Comparison of ENCODE assay signal across 11 cellular contexts in the genomic region with DNA sequence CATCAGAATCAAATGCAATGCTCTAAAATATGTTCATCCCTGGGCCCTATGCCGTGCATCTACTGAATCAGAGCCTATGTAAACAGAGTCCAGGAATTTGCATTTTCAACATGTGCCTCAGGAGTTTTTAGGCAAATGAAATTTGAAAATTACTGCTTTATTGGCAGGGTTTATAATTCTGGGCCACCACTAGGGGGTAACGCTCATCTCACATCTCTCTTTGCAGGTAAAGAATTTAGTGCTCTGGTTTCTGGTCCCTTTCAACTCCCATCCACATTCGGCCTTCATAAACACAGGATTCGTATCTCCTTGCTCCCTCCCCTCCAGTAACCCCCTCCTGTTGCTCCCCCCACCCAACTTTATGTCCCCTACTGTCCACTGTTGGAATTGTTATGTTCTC. TPM values are rescaled to one million over a fixed set of nuclear protein-coding genes. Genes with fewer than 3 reads are reported as not detected.
DNase-seq lines count a peak whose midpoint lies in the region; ATAC-seq, FAIRE-seq and TF ChIP-seq lines count a peak whose summit lies in the region.
"Had no signal": no experiment of that assay in that cellular context is flagged by ENCODE, and none has a peak within 500 bp of the region (broad histone marks: within the 10 kb centered on the region; RNA-seq: fewer than 3 reads in every experiment).

No MANE protein-coding gene starts in this region.

- WGBS in HepG2 (ENCODE audit: low lambda C conversion rate) = 5% methylated on average over 4 of the region's 4 CpGs

- H3K4me2 ChIP-seq in HepG2 (ENCODE audit: low read depth, low read length) = no peak overlapping the region

- H3K27ac ChIP-seq in WERI-Rb-1 (no peak overlapping the region), HepG2 (ENCODE audit: extremely low read length, insufficient read depth, low read length) (no peak overlapping the region)

- ATAC-seq in HepG2 (peak; percentile 59), GM21529 (IDR thresholded peaks at IDR 0.05; ENCODE audit: unreplicated experiment) (no peak), HG03108 (IDR thresholded peaks at IDR 0.05; ENCODE audit: unreplicated experiment) (no peak)

- TF ChIP-seq RAD21 in HepG2 (CRISPR knock-in tag; IDR thresholded peaks at IDR 0.05) = no peak

- H3K27me3 ChIP-seq in WERI-Rb-1 (ENCODE audit: insufficient read depth, low read depth, severe bottlenecking) = peaks cover 4% of the 10 kb centered on the region
- H3K27me3 ChIP-seq in HepG2 (ENCODE audit: control insufficient read depth in 1 of 2, insufficient read depth in 2 of 2, low read length in 2 of 2) = peaks cover 1 to 3% of the 10 kb centered on the region in 2 experiments; a peak in 1 of 5 replicates

- no peaks in the 10 kb centered on the region for H4K20me1 ChIP-seq in HepG2 (ENCODE audit: insufficient read depth, low read length)

- H2AFZ ChIP-seq in HepG2 (ENCODE audit: low read length) = no peak overlapping the region

- CTCF ChIA-PET in HepG2 (lab: Yijun Ruan, JAX; ENCODE audit: low intra/inter-chr PET ratio, low total read pairs) = no interaction called here

- no peaks in the 10 kb centered on the region for H3K79me2 ChIP-seq in HepG2 (ENCODE audit: insufficient read depth, low read length)

- in situ Hi-C loops in HepG2 (cut with HindIII; ENCODE audit: extremely low pct_ligation_motif_present, low pct_unique_long_range_greater_than_20kb) = no loop called here

- H3K4me1 ChIP-seq in HepG2 (ENCODE audit: insufficient read depth, low read length) = no peaks in the 10 kb centered on the region

- peaks cover 2% of the 10 kb centered on the region for H3K27me3 Mint-ChIP-seq in HFFc6 (ENCODE audit: insufficient read depth)

- H3K9me3 Mint-ChIP-seq in HFFc6 = no peaks in the 10 kb centered on the region

- DNase-seq in EL = peak; percentile 28
- no peak for DNase-seq in HFFc6
- DNase-seq in WERI-Rb-1 = no peak
- no peak for DNase-seq in HepG2 (ENCODE audit: low spot score)
- no peak for DNase-seq in germinal center (ENCODE audit: low spot score)
- no peak for DNase-seq in SKM-1 treated with dmso at 0.1 percent for 144 hours (lab: John Stamatoyannopoulos, UW; ENCODE audit: unreplicated experiment)
- DNase-seq: NCI-H446 treated with DMSO at 0.1 percent for 48 hours had no signal

- H3K36me3 ChIP-seq in WERI-Rb-1 (no peaks in the 10 kb centered on the region), HepG2 (replicated peaks in 1 of 2; ENCODE audit: control insufficient read depth in 1 of 2, insufficient read depth in 2 of 2, low read length in 2 of 2) (no peaks in the 10 kb centered on the region)

- TF ChIP-seq CTCF in HFFc6 (IDR thresholded peaks at IDR 0.05) = peak; percentile 78
- TF ChIP-seq CTCF in WERI-Rb-1 (IDR thresholded peaks at IDR 0.05; ENCODE audit: low read depth, low read length) = peak; percentile 16; the same call in 1 of the 2 replicates
- no peak for TF ChIP-seq CTCF in HepG2 (CRISPR knock-in tag; IDR thresholded peaks at IDR 0.05)

- FAIRE-seq in HepG2 (lab: Jason Lieb, UNC) = no peak

- TF ChIP-seq POLR2A in HepG2 (IDR thresholded peaks at IDR 0.05; ENCODE audit: insufficient read depth in 1 of 2, low read depth in 2 of 2, low read length in 2 of 2) = no peak

- BruUV-seq in HepG2 (replicated peaks; lab: Mats Ljungman, UMichigan) = no TSS peak

- H3K36me3 Mint-ChIP-seq in HFFc6 (ENCODE audit: low read depth) = peaks cover 9% of the 10 kb centered on the region
- H3K36me3 Mint-ChIP-seq: activated naive CD8-positive, alpha-beta T cell had no signal

- no peak overlapping the region for H3K4me3 ChIP-seq in WERI-Rb-1 (ENCODE audit: low read depth, low read length)
- H3K4me3 ChIP-seq in HepG2 (replicated peaks in 1 of 3; ENCODE audit: insufficient read depth in 1 of 3, low read depth in 2 of 3, low read length in 3 of 3) = no peak overlapping the region

- TF ChIP-seq EP300 in HepG2 (IDR thresholded peaks at IDR 0.05; ENCODE audit: low read depth in 2 of 2, low read length in 2 of 2) (no peak), HepG2 (CRISPR knock-in tag; IDR thresholded peaks at IDR 0.05; ENCODE audit: borderline replicate concordance) (no peak)

- no peak overlapping the region for H3K27ac Mint-ChIP-seq in HFFc6
- H3K27ac Mint-ChIP-seq: activated naive CD8-positive, alpha-beta T cell had no signal

- H3K4me1 Mint-ChIP-seq in HFFc6 (ENCODE audit: low read depth) = peaks cover 78% of the 10 kb centered on the region

- no peak overlapping the region for H3K4me3 Mint-ChIP-seq in HFFc6
- H3K4me3 Mint-ChIP-seq: activated naive CD8-positive, alpha-beta T cell had no signal

- POLR2A ChIA-PET in HepG2 (lab: Yijun Ruan, JAX) = no interaction called here

- H3K9me3 ChIP-seq in WERI-Rb-1 (ENCODE audit: severe bottlenecking) (no peaks in the 10 kb centered on the region), HepG2 (ENCODE audit: low read length) (no peaks in the 10 kb centered on the region)

- no peak overlapping the region for H3K9ac ChIP-seq in HepG2 (ENCODE audit: insufficient read depth, low read depth, low read length)

- intact Hi-C loops in HepG2 (cut with micrococcal nuclease; ENCODE audit: unreplicated experiment) = no loop called here

TF ChIP-seq in HepG2, 621 proteins besides CTCF, POLR2A, EP300 and RAD21:
- TF ChIP-seq ZNF510 (CRISPR knock-in tag; IDR thresholded peaks at IDR 0.05; ENCODE audit: low read depth) = no peak
- TF ChIP-seq NFE2 (CRISPR knock-in tag; IDR thresholded peaks at IDR 0.05) = no peak
- TF ChIP-seq STAG1 (CRISPR knock-in tag; IDR thresholded peaks at IDR 0.05) = peak; percentile 9; the same call in 1 of the 2 replicates
- TF ChIP-seq, protein P1, sequence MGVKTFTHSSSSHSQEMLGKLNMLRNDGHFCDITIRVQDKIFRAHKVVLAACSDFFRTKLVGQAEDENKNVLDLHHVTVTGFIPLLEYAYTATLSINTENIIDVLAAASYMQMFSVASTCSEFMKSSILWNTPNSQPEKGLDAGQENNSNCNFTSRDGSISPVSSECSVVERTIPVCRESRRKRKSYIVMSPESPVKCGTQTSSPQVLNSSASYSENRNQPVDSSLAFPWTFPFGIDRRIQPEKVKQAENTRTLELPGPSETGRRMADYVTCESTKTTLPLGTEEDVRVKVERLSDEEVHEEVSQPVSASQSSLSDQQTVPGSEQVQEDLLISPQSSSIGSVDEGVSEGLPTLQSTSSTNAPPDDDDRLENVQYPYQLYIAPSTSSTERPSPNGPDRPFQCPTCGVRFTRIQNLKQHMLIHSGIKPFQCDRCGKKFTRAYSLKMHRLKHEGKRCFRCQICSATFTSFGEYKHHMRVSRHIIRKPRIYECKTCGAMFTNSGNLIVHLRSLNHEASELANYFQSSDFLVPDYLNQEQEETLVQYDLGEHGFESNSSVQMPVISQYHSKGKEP (CRISPR knock-in tag; IDR thresholded peaks at IDR 0.05) = no peak

RNA-seq across cellular contexts. Expression of a gene that starts 49.3 kb away (rescaled TPM):
- total RNA-seq in HFFc6 (2021; fragmentation: NEBNext Ultra II Directional; extraction: Animal tissue kit (Norgen Biotek cat#: 25700)) = 10 to 100 TPM; 18.3 to 91.5 (median 23.2) TPM
- total RNA-seq in HepG2 (2016; rRNA removed; fragmentation: Illumina TruSeq; extraction: Trizol) = not detected in 2 replicates
- total RNA-seq in HepG2 (2016; cell fraction: cytosol; rRNA removed; fragmentation: Illumina TruSeq; extraction: Trizol; ENCODE audit: low read depth) = not detected in 2 replicates
- not detected in 2 replicates for total RNA-seq in HepG2 (2016; cell fraction: insoluble cytoplasmic fraction; rRNA removed; fragmentation: Illumina TruSeq; extraction: Trizol)
- total RNA-seq in HepG2 (2016; cell fraction: membrane; rRNA removed; fragmentation: Illumina TruSeq; extraction: Trizol) = not detected in 2 replicates
- not detected in 2 replicates for total RNA-seq in HepG2 (2016; cell fraction: nucleus; rRNA removed; fragmentation: Illumina TruSeq; extraction: Trizol)
- polyA plus RNA-seq in HepG2 (2011; rRNA removed) = not detected in 2 replicates
- polyA plus RNA-seq in HepG2 (2011; cell fraction: cytosol; rRNA removed) = not detected in 2 replicates
- polyA plus RNA-seq in HepG2 (2011; cell fraction: nucleus; rRNA removed) = not detected in 2 replicates
- polyA plus RNA-seq in HepG2 (2012) = not detected in 2 replicates
- polyA plus RNA-seq in HepG2 (2016; cell fraction: cytosol; fragmentation: Illumina TruSeq; extraction: Trizol; ENCODE audit: low read depth) = not detected in 2 replicates
- not detected in 2 replicates for polyA plus RNA-seq in HepG2 (2016; cell fraction: insoluble cytoplasmic fraction; fragmentation: Illumina TruSeq; extraction: Trizol; ENCODE audit: low read depth)
- not detected in 2 replicates for polyA plus RNA-seq in HepG2 (2016; cell fraction: membrane; fragmentation: Illumina TruSeq; extraction: Trizol; ENCODE audit: low read depth)
- polyA plus RNA-seq in HepG2 (2016; cell fraction: nucleus; fragmentation: Illumina TruSeq; extraction: Trizol; ENCODE audit: insufficient read depth, low read depth) = not detected in 2 replicates
- not detected in 2 replicates for polyA minus RNA-seq in HepG2 (2011; rRNA and poly(A)+ RNA removed; ENCODE audit: low replicate concordance)
- not detected in 2 replicates for polyA minus RNA-seq in HepG2 (2011; cell fraction: cytosol; rRNA and poly(A)+ RNA removed)
- not detected in 2 replicates for polyA minus RNA-seq in HepG2 (2011; cell fraction: nucleus; rRNA and poly(A)+ RNA removed)
- total RNA-seq: mononuclear cell had no signal

Comparison
In these comparisons a context has a peak if more than half of its experiments do, and no peak if none do; other contexts are left out.
1. RNA of a gene that starts 49.3 kb away (total RNA-seq): 18.3 to 91.5 TPM in HFFc6; not detected in HepG2; every median in the first group is over 10 times any median in the second.